2 cellular contexts compared by ENCODE assay signal in the genomic region with DNA sequence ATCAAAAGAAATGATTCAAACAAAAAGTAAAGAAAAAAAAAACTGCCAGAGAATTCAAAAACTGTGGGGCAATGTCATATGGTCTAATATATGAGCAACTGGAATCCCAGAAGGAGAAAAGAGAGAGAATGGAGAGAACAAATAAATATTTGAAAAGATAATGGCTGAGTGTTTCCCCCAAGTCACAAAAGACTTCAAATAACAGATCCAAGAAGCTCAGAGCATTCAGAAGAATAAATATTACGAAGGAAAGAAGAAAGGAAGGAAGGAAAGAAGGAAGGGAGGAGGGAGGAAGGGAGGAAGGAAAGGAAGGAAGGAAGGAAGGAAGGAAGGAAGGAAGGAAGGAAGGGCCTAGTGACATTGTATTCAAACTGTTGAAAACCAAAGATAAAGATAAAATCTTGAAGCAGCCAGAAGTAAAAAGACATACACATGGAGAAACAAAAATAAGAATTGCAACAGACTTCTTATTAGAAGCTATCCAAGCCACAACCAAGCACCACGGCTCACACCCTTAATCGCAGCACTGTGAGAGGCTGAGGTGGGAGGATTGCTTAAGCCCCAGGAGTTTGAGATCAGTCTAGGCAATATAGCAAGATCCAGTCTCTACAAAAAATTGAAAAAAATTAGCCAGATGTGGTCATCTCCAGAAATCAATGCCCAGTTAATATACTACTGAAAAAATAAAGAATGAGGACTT.
TF ChIP-seq lines count a peak whose summit lies in the region.

No MANE protein-coding gene starts in this region.

TF ChIP-seq in SK-N-SH, 30 proteins besides CTCF, POLR2A, EP300 and RAD21 (continued from another document):
- TF ChIP-seq REST (IDR thresholded peaks at IDR 0.05; ENCODE audit: low read depth, low read length) (no peak), MXI1 (IDR thresholded peaks at IDR 0.05; ENCODE audit: low read depth, low read length) (no peak), EZH2phosphoT487 (IDR thresholded peaks at IDR 0.05; ENCODE audit: borderline replicate concordance, low read depth) (no peak), GABPA (IDR thresholded peaks at IDR 0.05; ENCODE audit: low read depth) (no peak), FOXJ3 (CRISPR knock-in tag; IDR thresholded peaks at IDR 0.05) (no peak), GATA2 (CRISPR knock-in tag; IDR thresholded peaks at IDR 0.05) (no peak), NFIC (IDR thresholded peaks at IDR 0.05; ENCODE audit: borderline replicate concordance) (no peak), ELF1 (IDR thresholded peaks at IDR 0.05) (no peak), RXRA (IDR thresholded peaks at IDR 0.05; ENCODE audit: borderline replicate concordance, low read depth) (no peak)
- TF ChIP-seq, protein P1, sequence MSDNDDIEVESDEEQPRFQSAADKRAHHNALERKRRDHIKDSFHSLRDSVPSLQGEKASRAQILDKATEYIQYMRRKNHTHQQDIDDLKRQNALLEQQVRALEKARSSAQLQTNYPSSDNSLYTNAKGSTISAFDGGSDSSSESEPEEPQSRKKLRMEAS (IDR thresholded peaks at IDR 0.05; ENCODE audit: low read depth): no peak
- TF ChIP-seq, protein P2, sequence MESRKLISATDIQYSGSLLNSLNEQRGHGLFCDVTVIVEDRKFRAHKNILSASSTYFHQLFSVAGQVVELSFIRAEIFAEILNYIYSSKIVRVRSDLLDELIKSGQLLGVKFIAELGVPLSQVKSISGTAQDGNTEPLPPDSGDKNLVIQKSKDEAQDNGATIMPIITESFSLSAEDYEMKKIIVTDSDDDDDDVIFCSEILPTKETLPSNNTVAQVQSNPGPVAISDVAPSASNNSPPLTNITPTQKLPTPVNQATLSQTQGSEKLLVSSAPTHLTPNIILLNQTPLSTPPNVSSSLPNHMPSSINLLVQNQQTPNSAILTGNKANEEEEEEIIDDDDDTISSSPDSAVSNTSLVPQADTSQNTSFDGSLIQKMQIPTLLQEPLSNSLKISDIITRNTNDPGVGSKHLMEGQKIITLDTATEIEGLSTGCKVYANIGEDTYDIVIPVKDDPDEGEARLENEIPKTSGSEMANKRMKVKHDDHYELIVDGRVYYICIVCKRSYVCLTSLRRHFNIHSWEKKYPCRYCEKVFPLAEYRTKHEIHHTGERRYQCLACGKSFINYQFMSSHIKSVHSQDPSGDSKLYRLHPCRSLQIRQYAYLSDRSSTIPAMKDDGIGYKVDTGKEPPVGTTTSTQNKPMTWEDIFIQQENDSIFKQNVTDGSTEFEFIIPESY (IDR thresholded peaks at IDR 0.05; ENCODE audit: borderline replicate concordance, low read depth): no peak
TF ChIP-seq in SK-N-SH: peak in this region for 0.

TF ChIP-seq in SK-N-SH treated with all-trans-retinoic acid at 6 μM for 48 hours, 23 proteins besides CTCF, POLR2A, EP300 and RAD21 (continued from another document):
- TF ChIP-seq CSDC2 (CRISPR knock-in tag; IDR thresholded peaks at IDR 0.05): no peak
- no peak for TF ChIP-seq TCF4 (CRISPR knock-in tag; IDR thresholded peaks at IDR 0.05; ENCODE audit: borderline replicate concordance)
- TF ChIP-seq ZFP30 (CRISPR knock-in tag; IDR thresholded peaks at IDR 0.05): no peak
- no peak for TF ChIP-seq ARNTL (CRISPR knock-in tag; IDR thresholded peaks at IDR 0.05; ENCODE audit: borderline replicate concordance, low read depth)
- no peak for TF ChIP-seq ZNF565 (CRISPR knock-in tag; conservative IDR thresholded peaks at IDR 0.05; ENCODE audit: low read depth)
- TF ChIP-seq OSR1 (CRISPR knock-in tag; IDR thresholded peaks at IDR 0.05): no peak
- TF ChIP-seq, protein P3, sequence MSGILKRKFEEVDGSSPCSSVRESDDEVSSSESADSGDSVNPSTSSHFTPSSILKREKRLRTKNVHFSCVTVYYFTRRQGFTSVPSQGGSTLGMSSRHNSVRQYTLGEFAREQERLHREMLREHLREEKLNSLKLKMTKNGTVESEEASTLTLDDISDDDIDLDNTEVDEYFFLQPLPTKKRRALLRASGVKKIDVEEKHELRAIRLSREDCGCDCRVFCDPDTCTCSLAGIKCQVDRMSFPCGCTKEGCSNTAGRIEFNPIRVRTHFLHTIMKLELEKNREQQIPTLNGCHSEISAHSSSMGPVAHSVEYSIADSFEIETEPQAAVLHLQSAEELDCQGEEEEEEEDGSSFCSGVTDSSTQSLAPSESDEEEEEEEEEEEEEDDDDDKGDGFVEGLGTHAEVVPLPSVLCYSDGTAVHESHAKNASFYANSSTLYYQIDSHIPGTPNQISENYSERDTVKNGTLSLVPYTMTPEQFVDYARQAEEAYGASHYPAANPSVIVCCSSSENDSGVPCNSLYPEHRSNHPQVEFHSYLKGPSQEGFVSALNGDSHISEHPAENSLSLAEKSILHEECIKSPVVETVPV (CRISPR knock-in tag; IDR thresholded peaks at IDR 0.05): no peak
- no peak for TF ChIP-seq GLIS3 (CRISPR knock-in tag; IDR thresholded peaks at IDR 0.05)
- TF ChIP-seq, protein P4, sequence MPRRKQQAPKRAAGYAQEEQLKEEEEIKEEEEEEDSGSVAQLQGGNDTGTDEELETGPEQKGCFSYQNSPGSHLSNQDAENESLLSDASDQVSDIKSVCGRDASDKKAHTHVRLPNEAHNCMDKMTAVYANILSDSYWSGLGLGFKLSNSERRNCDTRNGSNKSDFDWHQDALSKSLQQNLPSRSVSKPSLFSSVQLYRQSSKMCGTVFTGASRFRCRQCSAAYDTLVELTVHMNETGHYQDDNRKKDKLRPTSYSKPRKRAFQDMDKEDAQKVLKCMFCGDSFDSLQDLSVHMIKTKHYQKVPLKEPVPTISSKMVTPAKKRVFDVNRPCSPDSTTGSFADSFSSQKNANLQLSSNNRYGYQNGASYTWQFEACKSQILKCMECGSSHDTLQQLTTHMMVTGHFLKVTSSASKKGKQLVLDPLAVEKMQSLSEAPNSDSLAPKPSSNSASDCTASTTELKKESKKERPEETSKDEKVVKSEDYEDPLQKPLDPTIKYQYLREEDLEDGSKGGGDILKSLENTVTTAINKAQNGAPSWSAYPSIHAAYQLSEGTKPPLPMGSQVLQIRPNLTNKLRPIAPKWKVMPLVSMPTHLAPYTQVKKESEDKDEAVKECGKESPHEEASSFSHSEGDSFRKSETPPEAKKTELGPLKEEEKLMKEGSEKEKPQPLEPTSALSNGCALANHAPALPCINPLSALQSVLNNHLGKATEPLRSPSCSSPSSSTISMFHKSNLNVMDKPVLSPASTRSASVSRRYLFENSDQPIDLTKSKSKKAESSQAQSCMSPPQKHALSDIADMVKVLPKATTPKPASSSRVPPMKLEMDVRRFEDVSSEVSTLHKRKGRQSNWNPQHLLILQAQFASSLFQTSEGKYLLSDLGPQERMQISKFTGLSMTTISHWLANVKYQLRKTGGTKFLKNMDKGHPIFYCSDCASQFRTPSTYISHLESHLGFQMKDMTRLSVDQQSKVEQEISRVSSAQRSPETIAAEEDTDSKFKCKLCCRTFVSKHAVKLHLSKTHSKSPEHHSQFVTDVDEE (CRISPR knock-in tag; IDR thresholded peaks at IDR 0.05): no peak
- TF ChIP-seq, protein P5, sequence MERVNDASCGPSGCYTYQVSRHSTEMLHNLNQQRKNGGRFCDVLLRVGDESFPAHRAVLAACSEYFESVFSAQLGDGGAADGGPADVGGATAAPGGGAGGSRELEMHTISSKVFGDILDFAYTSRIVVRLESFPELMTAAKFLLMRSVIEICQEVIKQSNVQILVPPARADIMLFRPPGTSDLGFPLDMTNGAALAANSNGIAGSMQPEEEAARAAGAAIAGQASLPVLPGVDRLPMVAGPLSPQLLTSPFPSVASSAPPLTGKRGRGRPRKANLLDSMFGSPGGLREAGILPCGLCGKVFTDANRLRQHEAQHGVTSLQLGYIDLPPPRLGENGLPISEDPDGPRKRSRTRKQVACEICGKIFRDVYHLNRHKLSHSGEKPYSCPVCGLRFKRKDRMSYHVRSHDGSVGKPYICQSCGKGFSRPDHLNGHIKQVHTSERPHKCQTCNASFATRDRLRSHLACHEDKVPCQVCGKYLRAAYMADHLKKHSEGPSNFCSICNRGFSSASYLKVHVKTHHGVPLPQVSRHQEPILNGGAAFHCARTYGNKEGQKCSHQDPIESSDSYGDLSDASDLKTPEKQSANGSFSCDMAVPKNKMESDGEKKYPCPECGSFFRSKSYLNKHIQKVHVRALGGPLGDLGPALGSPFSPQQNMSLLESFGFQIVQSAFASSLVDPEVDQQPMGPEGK (CRISPR knock-in tag; IDR thresholded peaks at IDR 0.05; ENCODE audit: borderline replicate concordance): no peak
- no peak for TF ChIP-seq ESRRG (CRISPR knock-in tag; IDR thresholded peaks at IDR 0.05)
- TF ChIP-seq, protein P6, sequence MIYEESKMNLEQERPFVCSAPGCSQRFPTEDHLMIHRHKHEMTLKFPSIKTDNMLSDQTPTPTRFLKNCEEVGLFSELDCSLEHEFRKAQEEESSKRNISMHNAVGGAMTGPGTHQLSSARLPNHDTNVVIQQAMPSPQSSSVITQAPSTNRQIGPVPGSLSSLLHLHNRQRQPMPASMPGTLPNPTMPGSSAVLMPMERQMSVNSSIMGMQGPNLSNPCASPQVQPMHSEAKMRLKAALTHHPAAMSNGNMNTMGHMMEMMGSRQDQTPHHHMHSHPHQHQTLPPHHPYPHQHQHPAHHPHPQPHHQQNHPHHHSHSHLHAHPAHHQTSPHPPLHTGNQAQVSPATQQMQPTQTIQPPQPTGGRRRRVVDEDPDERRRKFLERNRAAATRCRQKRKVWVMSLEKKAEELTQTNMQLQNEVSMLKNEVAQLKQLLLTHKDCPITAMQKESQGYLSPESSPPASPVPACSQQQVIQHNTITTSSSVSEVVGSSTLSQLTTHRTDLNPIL (CRISPR knock-in tag; IDR thresholded peaks at IDR 0.05; ENCODE audit: low read depth): no peak
- TF ChIP-seq TOX (CRISPR knock-in tag; IDR thresholded peaks at IDR 0.05; ENCODE audit: borderline replicate concordance): no peak
